ENCODE assay signal across 9 cellular contexts in genomic region chr2:102703748-102704147, GRCh38. TPM values are rescaled to one million over a fixed set of nuclear protein-coding genes. Genes with fewer than 3 reads are reported as not detected.
DNase-seq lines count a peak whose midpoint lies in the region; ATAC-seq, FAIRE-seq and TF ChIP-seq lines count a peak whose summit lies in the region.
"Had no signal": no experiment of that assay in that cellular context is flagged by ENCODE, and none has a peak within 500 bp of the region (broad histone marks: within the 10 kb centered on the region; RNA-seq: fewer than 3 reads in every experiment).

No MANE protein-coding gene starts in this region.

- H3K4me1 ChIP-seq in OCI-LY3 (ENCODE audit: low read length), result peaks cover 17% of the 10 kb centered on the region
- no peaks in the 10 kb centered on the region for H3K4me1 ChIP-seq in testis

- TF ChIP-seq CTCF in OCI-LY3 (IDR thresholded peaks at IDR 0.05; ENCODE audit: low read depth, low read length) (peak; percentile 75), fibroblast of the aortic adventitia (IDR thresholded peaks at IDR 0.05; ENCODE audit: insufficient read depth, low read length) (peak; percentile 41), testis (IDR thresholded peaks at IDR 0.05) (peak in 1 of 3 experiments; percentile 22), CD14-positive monocyte (IDR thresholded peaks at IDR 0.05) (no peak)

- no peaks in the 10 kb centered on the region for H3K79me2 ChIP-seq in OCI-LY3 (ENCODE audit: low read length)

- H3K4me2 ChIP-seq in OCI-LY3 (ENCODE audit: low read length), result no peak overlapping the region

- no peak for ATAC-seq in GM19023 (IDR thresholded peaks at IDR 0.05; ENCODE audit: unreplicated experiment)

- intact Hi-C loops in testis (cut with DNase I; ENCODE audit: low total_unique reads) (no loop called here), CD14-positive monocyte (cut with micrococcal nuclease) (no loop called here)

- H3K27ac ChIP-seq in OCI-LY3 (ENCODE audit: low read length) (no peak overlapping the region), testis (no peak overlapping the region)

- no peaks in the 10 kb centered on the region for H4K20me1 ChIP-seq in OCI-LY3 (ENCODE audit: insufficient read depth, low read length)

- no peak overlapping the region for H2AFZ ChIP-seq in OCI-LY3 (ENCODE audit: low read depth, low read length)

- H3K9ac ChIP-seq in OCI-LY3 (ENCODE audit: low read length), result no peak overlapping the region

- peak; percentile 54 for FAIRE-seq in GM18507 (lab: Jason Lieb, UNC)
- FAIRE-seq: endometrium had no signal

- H3K36me3 ChIP-seq in OCI-LY3 (replicated peaks; ENCODE audit: low read depth, low read length), result no peaks in the 10 kb centered on the region
- no peaks in the 10 kb centered on the region for H3K36me3 ChIP-seq in testis (ENCODE audit: low read depth, missing control alignments)

- DNase-seq in CD1c-positive myeloid dendritic cell (ENCODE audit: extremely low spot score) (peak; percentile 3), GM18507 (ENCODE audit: extremely low spot score, insufficient read length, low read depth) (no peak), fibroblast of the aortic adventitia (ENCODE audit: low read depth) (peak; percentile 30), testis (peak; percentile 35), T1000 (lab: John Stamatoyannopoulos, UW) (no peak), CD14-positive monocyte (ENCODE audit: low spot score) (no peak)

- no peaks in the 10 kb centered on the region for H3K36me3 Mint-ChIP-seq in CD14-positive monocyte

- peaks cover 0 to 2% (median 0%) of the 10 kb centered on the region in 7 donors for H3K9me3 Mint-ChIP-seq in CD14-positive monocyte

- H3K9me3 ChIP-seq in OCI-LY3 (ENCODE audit: insufficient read depth, low read length) (no peaks in the 10 kb centered on the region), testis (no peaks in the 10 kb centered on the region)

- H3K27me3 ChIP-seq in OCI-LY3 (ENCODE audit: low read depth, low read length), result no peaks in the 10 kb centered on the region
- no peaks in the 10 kb centered on the region for H3K27me3 ChIP-seq in testis

- H3K4me3 ChIP-seq in OCI-LY3 (ENCODE audit: low read length), result no peak overlapping the region
- H3K4me3 ChIP-seq in fibroblast of the aortic adventitia (ENCODE audit: low read depth, low read length), result no peak overlapping the region
- H3K4me3 ChIP-seq in testis, result no peak overlapping the region

- no peaks in the 10 kb centered on the region for H3K4me1 Mint-ChIP-seq in CD14-positive monocyte

- H3K27me3 Mint-ChIP-seq in CD14-positive monocyte (ENCODE audit: low read depth in 3 of 3), result peaks cover 5 to 13% (median 6%) of the 10 kb centered on the region in 3 donors

- no peak overlapping the region for H3K27ac Mint-ChIP-seq in CD14-positive monocyte

- H3K4me3 Mint-ChIP-seq in CD14-positive monocyte, result no peak overlapping the region

- no peak for TF ChIP-seq POLR2A in testis (IDR thresholded peaks at IDR 0.05)

RNA-seq across cellular contexts. Expression of gene TMEM182, which starts 58.1 kb away (rescaled TPM):
- total RNA-seq in fibroblast of the aortic adventitia (ENCODE audit: low replicate concordance) (2.1 TPM in 1 of 2 replicates, not detected in the other), testis (1 to 10 TPM; 3.0 to 3.6 TPM)
- polyA plus RNA-seq in testis (ENCODE audit: insufficient read depth, low read depth, low replicate concordance) (4.1 TPM), CD14-positive monocyte (under 1 TPM; 0.24 to 0.69 TPM)

Comparison
In these comparisons a context has a peak if more than half of its experiments do, and no peak if none do; other contexts are left out.
1. DNase-seq: peak in CD1c-positive myeloid dendritic cell (single experiment), fibroblast of the aortic adventitia (single experiment) and testis (single experiment); none in GM18507 (single experiment), T1000 (single experiment) and CD14-positive monocyte (single experiment).